8 cellular contexts compared by ENCODE assay signal in genomic region chr11:18243783-18244362, GRCh38. TPM values are rescaled to one million over a fixed set of nuclear protein-coding genes. Genes with fewer than 3 reads are reported as not detected.
A peak's percentile ranks its signal among the peaks of the same experiment; 100 is the strongest.
DNase-seq lines count a peak whose midpoint lies in the region; ATAC-seq and TF ChIP-seq lines count a peak whose summit lies in the region.

No MANE protein-coding gene starts in this region.

- H3K36me3 Mint-ChIP-seq in MCF 10A (ENCODE audit: insufficient read depth, unreplicated experiment), result peaks cover 7% of the 10 kb centered on the region

- no peak overlapping the region for H3K27ac ChIP-seq in cardiac muscle cell
- H3K27ac ChIP-seq in right lobe of liver, result no peak overlapping the region

- TF ChIP-seq CTCF in cardiac muscle cell (IDR thresholded peaks at IDR 0.05; ENCODE audit: low read depth, low read length), result peak; percentile 81
- TF ChIP-seq CTCF in MCF 10A (IDR thresholded peaks at IDR 0.05; ENCODE audit: unreplicated experiment), result peak; percentile 94
- peak; percentile 82 to 91 (median 86) for TF ChIP-seq CTCF in right lobe of liver (IDR thresholded peaks at IDR 0.05)

- H3K4me3 ChIP-seq in cardiac muscle cell (no peak overlapping the region), right lobe of liver (no peak overlapping the region)

- intact Hi-C loops in left cardiac atrium (cut with DNase I) (no loop called here), MCF 10A (cut with micrococcal nuclease) (loop anchor here (2.0 to 10.0 kb wide), 6 partner anchors 79 to 491 kb away; partner anchors contain the start of genes GTF2H1, HPS5 and TSG101), right lobe of liver (cut with DNase I) (no loop called here)

- H3K27me3 ChIP-seq in cardiac muscle cell, result peaks cover 7% of the 10 kb centered on the region
- no peaks in the 10 kb centered on the region for H3K27me3 ChIP-seq in right lobe of liver

- no peak overlapping the region for H3K27ac Mint-ChIP-seq in MCF 10A (ENCODE audit: low read depth, unreplicated experiment)

- no peaks in the 10 kb centered on the region for H3K9me3 ChIP-seq in cardiac muscle cell (ENCODE audit: low read depth)
- H3K9me3 ChIP-seq in right lobe of liver, result no peaks in the 10 kb centered on the region

- H3K9me3 Mint-ChIP-seq in MCF 10A (ENCODE audit: unreplicated experiment), result no peaks in the 10 kb centered on the region

- H3K4me1 Mint-ChIP-seq in MCF 10A (ENCODE audit: insufficient read depth, unreplicated experiment), result peaks cover 24% of the 10 kb centered on the region

- peak; percentile 32 for TF ChIP-seq POLR2A in right lobe of liver (IDR thresholded peaks at IDR 0.05)

- no peak for ATAC-seq in left cardiac atrium
- ATAC-seq in right lobe of liver, result peak; percentile 2 to 66 (median 42)
- no peak for ATAC-seq in GM21576 (IDR thresholded peaks at IDR 0.05; ENCODE audit: unreplicated experiment)

- WGBS in right lobe of liver (ENCODE audit: insufficient coverage, low coverage, low lambda C conversion rate, missing lambda C conversion rate), result 0% methylated on average over 1 of the region's 1 CpG

- H3K36me3 ChIP-seq in cardiac muscle cell (no peaks in the 10 kb centered on the region), right lobe of liver (no peaks in the 10 kb centered on the region)

- peak; percentile 84 to 85 for DNase-seq in cardiac muscle cell (ENCODE audit: low read depth in 1 of 2, low spot score in 1 of 2)
- DNase-seq in left cardiac atrium, result no peak
- peak; percentile 49 for DNase-seq in NCI-H146 (lab: John Stamatoyannopoulos, UW)
- DNase-seq in T-helper 9 cell, result peak; percentile 34
- peak; percentile 86 for DNase-seq in MCF 10A (ENCODE audit: unreplicated experiment)
- no peak for DNase-seq in right lobe of liver
- DNase-seq in stimulated activated CD8-positive, alpha-beta memory T cell treated with anti-CD3 and anti-CD28 coated beads, Interleukin-4, amount 100 ng/mL, for 24 hours (ENCODE audit: low read depth), result peak; percentile 15

- BruUV-seq in MCF 10A (replicated peaks; lab: Mats Ljungman, UMichigan), result no TSS peak

- H3K27me3 Mint-ChIP-seq in MCF 10A (ENCODE audit: insufficient read depth, unreplicated experiment), result peaks cover 10% of the 10 kb centered on the region

- H3K4me1 ChIP-seq in cardiac muscle cell (ENCODE audit: low read depth) (no peaks in the 10 kb centered on the region), right lobe of liver (peaks cover 0 to 25% (median 8%) of the 10 kb centered on the region in 4 donors)

- no peak overlapping the region for H3K4me3 Mint-ChIP-seq in MCF 10A (ENCODE audit: unreplicated experiment)

- CTCF ChIA-PET in MCF 10A (lab: Yijun Ruan, JAX), result interaction anchor here (0.5 to 2.4 kb wide), 53 partner anchors 8 to 985 kb away, joined by 3 to 27 read pairs (median 4); partner anchors contain the start of genes GTF2H1 and HPS5

- POLR2A ChIA-PET in MCF 10A (lab: Yijun Ruan, JAX), result interaction anchor here (0.6 to 2.7 kb wide), 14 partner anchors 10 to 296 kb away, joined by 3 to 9 read pairs (median 3); partner anchors contain the start of genes GTF2H1, HPS5, SAA1 and SAAL1

RNA-seq across cellular contexts. Expression of gene SAA2, which starts 4.6 kb away (rescaled TPM):
- total RNA-seq in cardiac muscle cell (0.14 TPM in 1 of 2 replicates, not detected in the other), left cardiac atrium (100 to 1,000 TPM in 1 of 2 donors, 10 to 100 TPM in 1; 45.8 to 223 TPM), MCF 10A (2022) (12.2 and 12.7 TPM in 2 replicates), right lobe of liver (over 10,000 TPM in 5 of 6 experiments, 1,000 to 10,000 TPM in 1; 3,864 to 26,600 (median 17,359) TPM)
- polyA plus RNA-seq in cardiac muscle cell, result 0.29 and 0.45 TPM in 2 replicates

RNA-seq across cellular contexts. Expression of gene SAA4, which starts 7.3 kb away (rescaled TPM):
- total RNA-seq in cardiac muscle cell (not detected in 2 replicates), left cardiac atrium (under 1 TPM in 1 of 2 donors, not detected in 1; 0.94 TPM), MCF 10A (2022) (not detected in 2 replicates), right lobe of liver (1,000 to 10,000 TPM in 3 of 6 experiments, 100 to 1,000 TPM in 3; 798 to 1,388 (median 1,016) TPM)
- 0.20 TPM in 1 of 2 replicates, not detected in the other for polyA plus RNA-seq in cardiac muscle cell

RNA-seq across cellular contexts. Expression of gene SAA1, which starts 22.2 kb away (rescaled TPM):
- total RNA-seq in cardiac muscle cell (0.70 TPM in 1 of 2 replicates, not detected in the other), left cardiac atrium (100 to 1,000 TPM; 233 to 552 TPM), MCF 10A (2022) (45.5 and 55.7 TPM in 2 replicates), right lobe of liver (over 10,000 TPM in 5 of 6 experiments, 1,000 to 10,000 TPM in 1; 7,699 to 33,192 (median 12,593) TPM)
- polyA plus RNA-seq in cardiac muscle cell, result 0.31 and 2.3 TPM in 2 replicates

Comparison
In these comparisons a context has a peak if more than half of its experiments do, and no peak if none do; other contexts are left out.
1. DNase-seq: peak in cardiac muscle cell (2 of 2), NCI-H146 (single experiment), T-helper 9 cell (single experiment), MCF 10A (single experiment) and stimulated activated CD8-positive, alpha-beta memory T cell treated with anti-CD3 and anti-CD28 coated beads, Interleukin-4, amount 100 ng/mL, for 24 hours (single experiment); none in left cardiac atrium (single experiment) and right lobe of liver (0 of 3).
2. RNA of gene SAA1, which starts 22.2 kb away (total RNA-seq): 7,699 to 33,192 TPM in right lobe of liver, 233 to 552 TPM in left cardiac atrium and 45.5 to 55.7 TPM in MCF 10A; 0.70 TPM in cardiac muscle cell; every median in the first group is over 10 times any median in the second.
3. ATAC-seq: peak in right lobe of liver (4 of 4); none in left cardiac atrium (0 of 2) and GM21576 (single experiment).
4. RNA of gene SAA2, which starts 4.6 kb away (total RNA-seq): 3,864 to 26,600 TPM in right lobe of liver; 45.8 to 223 TPM in left cardiac atrium, 12.2 to 12.7 TPM in MCF 10A and 0.14 TPM in cardiac muscle cell; every median in the first group is over 10 times any median in the second.
5. RNA of gene SAA4, which starts 7.3 kb away (total RNA-seq): 798 to 1,388 TPM in right lobe of liver; 0.94 TPM in left cardiac atrium, not detected in MCF 10A and not detected in cardiac muscle cell; every median in the first group is over 100 times any median in the second.
6. Peak in every context shown above with its lines, with median percentiles within 50 percentile points of each other: CTCF ChIP-seq.